In genomic region chr1:207366022-207366421, GRCh38 we compare ENCODE assay signal across 21 cellular contexts. TPM values are rescaled to one million over a fixed set of nuclear protein-coding genes. Genes with fewer than 3 reads are reported as not detected.
DNase-seq lines count a peak whose midpoint lies in the region; TF ChIP-seq lines count a peak whose summit lies in the region.
"Had no signal": no experiment of that assay in that cellular context is flagged by ENCODE, and none has a peak within 500 bp of the region (broad histone marks: within the 10 kb centered on the region; RNA-seq: fewer than 3 reads in every experiment).

No MANE protein-coding gene starts in this region.

- H3K79me1 ChIP-seq in mesendoderm (ENCODE audit: low read length), result no peaks in the 10 kb centered on the region

- DNase-seq in AG04450 (ENCODE audit: low read depth, low spot score), result peak; percentile 32
- peak; percentile 66 for DNase-seq in HCEC 1CT
- peak; percentile 18 for DNase-seq in adipocyte (ENCODE audit: low read depth)
- peak; percentile 43 for DNase-seq in fibroblast of mammary gland (ENCODE audit: low read depth)
- DNase-seq in HuH-7 (ENCODE audit: low spot score), result no peak
- no peak for DNase-seq in COLO829 (ENCODE audit: low spot score)
- DNase-seq in stimulated activated naive CD4-positive, alpha-beta T cell (lab: John Stamatoyannopoulos, UW), result no peak
- DNase-seq in mesendoderm, result no peak
- DNase-seq: Caco-2; CD4-positive, alpha-beta T cell; DMS 273 treated with DMSO at 0.1 percent for 48 hours; Kasumi-1; MG63; NCI-H1048; NCI-H1417 treated with DMSO at 0.1 percent for 48 hours; NCI-H187; NCI-H446 treated with DMSO at 0.1 percent for 48 hours; SHP77 treated with DMSO at 0.1 percent for 48 hours had no signal

- CTCF ChIA-PET in AG04450 (lab: Charles Lee), result no interaction called here

- H3K79me2 ChIP-seq in mesendoderm (ENCODE audit: control insufficient read depth, insufficient read depth, low read length), result no peaks in the 10 kb centered on the region

- H3K23ac ChIP-seq in mesendoderm (ENCODE audit: low read length), result no peak overlapping the region

- H3K27ac ChIP-seq in AG04450 (ENCODE audit: low read depth, low read length) (no peak overlapping the region), mesendoderm (ENCODE audit: low read depth, low read length) (no peak overlapping the region)
- H3K27ac ChIP-seq: BLaER1, RWPE1, SK-N-MC had no signal

- WGBS in mesendoderm (ENCODE audit: extremely low coverage, insufficient coverage, low lambda C conversion rate), result no CpG with 5 or more reads among the region's 2 CpGs

- no peak overlapping the region for H3K9ac ChIP-seq in adipocyte (ENCODE audit: low read length)
- no peak overlapping the region for H3K9ac ChIP-seq in mesendoderm (ENCODE audit: low read length)
- H3K9ac ChIP-seq: BLaER1 had no signal

- H3K36me3 ChIP-seq in adipocyte (ENCODE audit: control insufficient read depth, insufficient read depth, low read length, severe bottlenecking) (no peaks in the 10 kb centered on the region), mesendoderm (ENCODE audit: control insufficient read depth, insufficient read depth, low read length) (no peaks in the 10 kb centered on the region)

- no peak overlapping the region for H2BK15ac ChIP-seq in mesendoderm (replicated peaks; ENCODE audit: low read depth)

- H3K18ac ChIP-seq in mesendoderm (ENCODE audit: low read length), result no peak overlapping the region

- H3K4me3 ChIP-seq in AG04450 (ENCODE audit: low read depth, low read length), result no peak overlapping the region
- H3K4me3 ChIP-seq in adipocyte (ENCODE audit: low read length), result no peak overlapping the region
- H3K4me3 ChIP-seq in fibroblast of mammary gland (ENCODE audit: control insufficient read depth, low read depth, low read length), result no peak overlapping the region
- H3K4me3 ChIP-seq in mesendoderm (ENCODE audit: low read length), result no peak overlapping the region
- H3K4me3 ChIP-seq: BLaER1, MG63, SK-N-MC had no signal

- no peak overlapping the region for H2BK5ac ChIP-seq in mesendoderm (ENCODE audit: low read length)

- H3K4ac ChIP-seq in mesendoderm (ENCODE audit: low read depth, low read length), result no peak overlapping the region

- H3K56ac ChIP-seq in mesendoderm (ENCODE audit: low read length), result no peak overlapping the region

- TF ChIP-seq CTCF in AG04450 (IDR thresholded peaks at IDR 0.05; ENCODE audit: low read depth, low read length), result no peak
- TF ChIP-seq CTCF in fibroblast of mammary gland (conservative IDR thresholded peaks at IDR 0.05; ENCODE audit: control insufficient read depth, insufficient read depth, low read depth, low read length), result no peak

- no peaks in the 10 kb centered on the region for H3K27me3 ChIP-seq in AG04450 (ENCODE audit: control insufficient read depth, insufficient read depth, low read length)
- no peaks in the 10 kb centered on the region for H3K27me3 ChIP-seq in adipocyte (replicated peaks; ENCODE audit: control insufficient read depth, insufficient read depth, low read length)
- no peaks in the 10 kb centered on the region for H3K27me3 ChIP-seq in mesendoderm (ENCODE audit: insufficient read depth, low read length, poor library complexity)
- H3K27me3 ChIP-seq: BLaER1, MG63 had no signal

- POLR2A ChIA-PET in AG04450 (lab: Yijun Ruan, JAX), result interaction anchor here (0.6 kb wide), 1 partner anchor 45 kb away, joined by 3 read pairs; the partner anchor contains the start of gene CD55

- H4K5ac ChIP-seq in mesendoderm (ENCODE audit: low read length), result no peak overlapping the region

- H3K9me3 ChIP-seq in AG04450 (ENCODE audit: control insufficient read depth, insufficient read depth, low read length), result no peaks in the 10 kb centered on the region
- no peaks in the 10 kb centered on the region for H3K9me3 ChIP-seq in adipocyte (ENCODE audit: control insufficient read depth, low read length)
- H3K9me3 ChIP-seq: Caco-2, MG63 had no signal

- H4K8ac ChIP-seq in mesendoderm (ENCODE audit: low read depth, low read length), result no peak overlapping the region

- no peak overlapping the region for H3K4me2 ChIP-seq in mesendoderm (ENCODE audit: low read length)
- H3K4me2 ChIP-seq: BLaER1 had no signal

- no peaks in the 10 kb centered on the region for H3K4me1 ChIP-seq in adipocyte (ENCODE audit: control insufficient read depth, insufficient read depth, low read length)
- no peaks in the 10 kb centered on the region for H3K4me1 ChIP-seq in mesendoderm (ENCODE audit: control insufficient read depth, low read depth, low read length)
- H3K4me1 ChIP-seq: BLaER1, Caco-2 had no signal

- H2AK5ac ChIP-seq in mesendoderm (ENCODE audit: low read length), result no peak overlapping the region

- H2BK120ac ChIP-seq in mesendoderm (ENCODE audit: low read depth, low read length), result no peak overlapping the region

RNA-seq across cellular contexts. Expression of gene CD55, which starts 44.5 kb away (rescaled TPM):
- 65.1 and 88.3 TPM in 2 replicates for polyA plus RNA-seq in AG04450 (2011; rRNA removed)
- polyA minus RNA-seq in AG04450 (2011; rRNA and poly(A)+ RNA removed), result 17.1 and 28.9 TPM in 2 replicates
- 31.6 TPM for polyA plus RNA-seq in mesendoderm (2013, experiment 1 of 2)
- 32.3 TPM for polyA plus RNA-seq in mesendoderm (2013, experiment 2 of 2)

Comparison
In these comparisons a context has a peak if more than half of its experiments do, and no peak if none do; other contexts are left out.
1. DNase-seq: peak in AG04450 (single experiment), HCEC 1CT (single experiment), adipocyte (single experiment) and fibroblast of mammary gland (single experiment); none in HuH-7 (single experiment), COLO829 (single experiment), stimulated activated naive CD4-positive, alpha-beta T cell (0 of 6) and mesendoderm (single experiment).